Comparison of ENCODE assay signal across 8 cellular contexts in genomic region chr7:116211913-116212596, GRCh38. TPM values are rescaled to one million over a fixed set of nuclear protein-coding genes. Genes with fewer than 3 reads are reported as not detected.
DNase-seq lines count a peak whose midpoint lies in the region; ATAC-seq, FAIRE-seq and TF ChIP-seq lines count a peak whose summit lies in the region.

No MANE protein-coding gene starts in this region.

- no peak for DNase-seq in RCC 7860 (ENCODE audit: low spot score)
- DNase-seq in epithelial cell of esophagus (ENCODE audit: low read depth), result peak; percentile 56
- no peak for DNase-seq in progenitor cell of endocrine pancreas (ENCODE audit: low spot score, unreplicated experiment)
- DNase-seq in stimulated activated CD4-positive, alpha-beta T cell treated with anti-CD3 and anti-CD28 coated beads, Interleukin-15, amount 100 ng/mL, for 24 hours, result no peak

- peak overlapping the region; percentile 84 for H3K4me3 ChIP-seq in GM08714 (ENCODE audit: low read length)
- peak overlapping the region; percentile 88 for H3K4me3 ChIP-seq in epithelial cell of esophagus (ENCODE audit: low read length)

- H3K9me3 Mint-ChIP-seq in progenitor cell of endocrine pancreas (ENCODE audit: low read depth), result no peaks in the 10 kb centered on the region

- H3K4me3 Mint-ChIP-seq in progenitor cell of endocrine pancreas (ENCODE audit: low read depth), result peak overlapping the region; percentile 90

- H3K27ac Mint-ChIP-seq in progenitor cell of endocrine pancreas, result peak overlapping the region; percentile 100

- peaks cover 2% of the 10 kb centered on the region for H3K36me3 Mint-ChIP-seq in progenitor cell of endocrine pancreas (ENCODE audit: insufficient read depth)

- peaks cover 4% of the 10 kb centered on the region for H3K27me3 Mint-ChIP-seq in progenitor cell of endocrine pancreas

- TF ChIP-seq CTCF in epithelial cell of esophagus (IDR thresholded peaks at IDR 0.05; ENCODE audit: insufficient read depth, low read depth, low read length, missing control alignments) (no peak), progenitor cell of endocrine pancreas (IDR thresholded peaks at IDR 0.05; ENCODE audit: unreplicated experiment) (no peak)

- peaks cover 23% of the 10 kb centered on the region for H3K4me1 Mint-ChIP-seq in progenitor cell of endocrine pancreas (ENCODE audit: low read depth)

- peak; percentile 10 for FAIRE-seq in RCC 7860 (lab: Jason Lieb, UNC)

- ATAC-seq in GM18520 (IDR thresholded peaks at IDR 0.05; ENCODE audit: unreplicated experiment) (no peak), HG03571 (IDR thresholded peaks at IDR 0.05; ENCODE audit: unreplicated experiment) (no peak), GM18519 (IDR thresholded peaks at IDR 0.05; ENCODE audit: low FRiP score, unreplicated experiment) (no peak)

RNA-seq across cellular contexts. Expression of gene TES, which starts 1.7 kb away (rescaled TPM):
- 123 and 140 TPM in 2 replicates for total RNA-seq in progenitor cell of endocrine pancreas
